In the genomic region with DNA sequence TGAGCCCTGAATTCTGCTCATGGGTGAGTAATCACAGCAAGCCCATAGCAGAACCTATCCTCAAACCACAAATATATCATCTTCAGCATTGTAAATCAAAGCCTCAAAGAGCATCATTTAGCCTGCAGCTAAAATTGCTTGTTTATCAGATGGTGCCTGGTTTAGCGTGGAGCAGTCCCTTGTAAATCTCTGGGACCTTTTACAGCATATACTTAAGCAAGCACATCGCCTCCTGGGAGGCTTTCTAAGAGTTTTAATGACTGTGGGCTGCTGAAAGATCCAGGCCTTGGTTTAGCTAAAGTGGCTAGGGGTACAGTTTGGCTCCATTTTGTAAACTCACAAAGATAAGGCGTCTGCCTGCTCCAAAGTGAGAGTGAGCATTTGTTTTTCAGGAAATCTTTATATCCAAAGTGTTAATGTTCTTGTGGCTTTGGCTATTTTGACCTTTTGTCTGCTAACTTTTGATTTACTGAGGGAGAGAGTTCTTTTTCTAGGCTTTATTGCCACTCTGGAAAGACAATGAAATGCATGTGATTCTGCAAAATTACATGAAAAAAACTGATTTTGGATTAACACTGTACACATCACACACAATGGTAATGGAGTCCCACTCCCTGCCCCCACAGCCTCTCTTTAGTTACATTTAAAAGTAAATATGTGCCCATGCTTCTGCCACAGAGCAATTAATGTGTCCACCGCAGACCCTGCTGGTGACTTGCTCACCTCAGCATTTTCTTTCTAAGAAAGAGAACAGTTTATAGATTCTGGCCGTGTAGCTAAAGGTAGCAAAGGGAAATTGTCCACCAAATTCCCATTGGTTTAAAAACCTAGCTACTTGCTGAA, we compare ENCODE assay signal across 14 cellular contexts.
DNase-seq lines count a peak whose midpoint lies in the region; ATAC-seq and TF ChIP-seq lines count a peak whose summit lies in the region.
"Had no signal": no experiment of that assay in that cellular context is flagged by ENCODE, and none has a peak within 500 bp of the region (broad histone marks: within the 10 kb centered on the region; RNA-seq: fewer than 3 reads in every experiment).

No MANE protein-coding gene starts in this region.

- no peak overlapping the region for H3K4me3 Mint-ChIP-seq in nephron progenitor cell
- H3K4me3 Mint-ChIP-seq: activated CD8-positive, alpha-beta T cell treated with anti-CD3 and anti-CD28 coated beads for 36 hours; activated T-helper 1 cell treated with anti-CD3 and anti-CD28 coated beads, Interleukin-12 subunit alpha, Interleukin-12 subunit beta, Interleukin-2, Interleukin-4 antibody, amounts not matched to agents 30 ng/mL and 10 ng/mL and 1 ng/mL, durations not matched to agents 14 hours and 24 hours and 36 hours had no signal

- no peaks in the 10 kb centered on the region for H3K9me3 Mint-ChIP-seq in nephron progenitor cell
- H3K9me3 Mint-ChIP-seq: activated CD8-positive, alpha-beta T cell treated with anti-CD3 and anti-CD28 coated beads for 36 hours; activated T-helper 1 cell treated with anti-CD3 and anti-CD28 coated beads, Interleukin-12 subunit alpha, Interleukin-12 subunit beta, Interleukin-2, Interleukin-4 antibody, amounts not matched to agents 30 ng/mL and 10 ng/mL and 1 ng/mL, durations not matched to agents 14 hours and 24 hours and 36 hours had no signal

- no peak for TF ChIP-seq CTCF in nephron progenitor cell (IDR thresholded peaks at IDR 0.05)

- peaks cover 44% of the 10 kb centered on the region for H3K4me1 Mint-ChIP-seq in nephron progenitor cell

- no peaks in the 10 kb centered on the region for H3K27me3 Mint-ChIP-seq in nephron progenitor cell (ENCODE audit: low read depth, poor library complexity)

- peak; percentile 77 for DNase-seq in EL
- peak; percentile 79 for DNase-seq in M059J (ENCODE audit: low read depth)
- DNase-seq in astrocyte of the hippocampus (ENCODE audit: low read depth, low spot score) = peak; percentile 25
- DNase-seq in nephron progenitor cell = no peak
- DNase-seq in superior temporal gyrus (ENCODE audit: extremely low spot score) = no peak
- no peak for DNase-seq in NCI-H1092 treated with DMSO at 0.1 percent for 48 hours (lab: John Stamatoyannopoulos, UW)
- DNase-seq: activated CD8-positive, alpha-beta T cell treated with anti-CD3 and anti-CD28 coated beads for 36 hours; amygdala; head of caudate nucleus; NK-92 treated with Interleukin-12 subunit alpha and Interleukin-12 subunit beta, amount 100 ng/mL, for 24 hours; posterior cingulate gyrus had no signal

- ATAC-seq in HG02759 (IDR thresholded peaks at IDR 0.05; ENCODE audit: unreplicated experiment) = no peak
- ATAC-seq in GM18858 (IDR thresholded peaks at IDR 0.05; ENCODE audit: unreplicated experiment) = no peak
- ATAC-seq: activated CD8-positive, alpha-beta T cell treated with anti-CD3 and anti-CD28 coated beads for 36 hours had no signal

- peak overlapping the region; percentile 86 for H3K27ac Mint-ChIP-seq in nephron progenitor cell
- H3K27ac Mint-ChIP-seq: activated CD8-positive, alpha-beta T cell treated with anti-CD3 and anti-CD28 coated beads for 36 hours; activated T-helper 1 cell treated with anti-CD3 and anti-CD28 coated beads, Interleukin-12 subunit alpha, Interleukin-12 subunit beta, Interleukin-2, Interleukin-4 antibody, amounts not matched to agents 30 ng/mL and 10 ng/mL and 1 ng/mL, durations not matched to agents 14 hours and 24 hours and 36 hours had no signal

- H3K36me3 Mint-ChIP-seq in nephron progenitor cell (ENCODE audit: low read depth) = no peaks in the 10 kb centered on the region

Comparison
In these comparisons a context has a peak if more than half of its experiments do, and no peak if none do; other contexts are left out.
1. DNase-seq: peak in EL (single experiment), M059J (single experiment) and astrocyte of the hippocampus (single experiment); none in nephron progenitor cell (single experiment), superior temporal gyrus (single experiment) and NCI-H1092 treated with DMSO at 0.1 percent for 48 hours (single experiment).